1 cellular context compared by ENCODE assay signal in the genomic region with DNA sequence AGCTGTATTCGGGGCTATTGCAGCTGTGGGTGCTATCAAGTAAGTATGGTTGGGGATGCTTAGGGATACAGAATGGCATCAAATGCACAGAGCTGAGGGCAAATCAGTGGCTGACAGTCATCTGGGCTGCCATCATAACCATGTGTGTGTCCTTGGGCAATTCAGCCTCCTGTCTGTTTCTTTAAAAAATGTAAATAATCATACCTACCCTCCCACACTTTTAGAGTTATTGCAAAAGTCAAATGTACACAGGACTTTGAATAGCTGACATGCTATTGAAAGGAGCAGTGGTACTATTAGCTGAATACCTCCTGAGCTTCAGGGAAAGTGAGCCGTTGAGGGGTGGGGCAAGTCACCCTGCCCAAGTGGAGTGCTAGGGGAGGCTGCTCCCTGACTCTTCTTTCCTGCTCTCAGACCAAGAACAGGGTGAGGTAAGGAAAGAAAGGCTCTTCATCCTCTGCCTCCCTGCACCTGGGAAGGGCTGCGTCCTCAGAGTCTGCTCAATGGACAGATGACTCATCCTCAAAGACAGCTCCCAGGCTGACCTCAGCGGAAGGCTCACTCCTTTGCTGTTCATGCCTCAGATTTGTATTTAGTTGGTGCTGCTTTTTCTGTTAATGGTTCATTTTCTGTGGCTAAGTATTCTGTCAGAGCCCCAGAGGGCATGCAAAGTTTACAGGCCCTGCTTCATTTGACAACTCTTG.
TF ChIP-seq lines count a peak whose summit lies in the region.

No MANE protein-coding gene starts in this region.

TF ChIP-seq in HepG2, 621 proteins besides CTCF, POLR2A, EP300 and RAD21 (continued from another document and continues in another):
- peak; percentile 88 for TF ChIP-seq SOX5 (CRISPR knock-in tag; IDR thresholded peaks at IDR 0.05; ENCODE audit: borderline replicate concordance)
- TF ChIP-seq ZNF775 (CRISPR knock-in tag; IDR thresholded peaks at IDR 0.05; ENCODE audit: borderline replicate concordance), result no peak
- peak; percentile 72; the same call in 1 of the 2 replicates for TF ChIP-seq ZNF607 (CRISPR knock-in tag; IDR thresholded peaks at IDR 0.05; ENCODE audit: borderline replicate concordance)
- TF ChIP-seq, protein P1, sequence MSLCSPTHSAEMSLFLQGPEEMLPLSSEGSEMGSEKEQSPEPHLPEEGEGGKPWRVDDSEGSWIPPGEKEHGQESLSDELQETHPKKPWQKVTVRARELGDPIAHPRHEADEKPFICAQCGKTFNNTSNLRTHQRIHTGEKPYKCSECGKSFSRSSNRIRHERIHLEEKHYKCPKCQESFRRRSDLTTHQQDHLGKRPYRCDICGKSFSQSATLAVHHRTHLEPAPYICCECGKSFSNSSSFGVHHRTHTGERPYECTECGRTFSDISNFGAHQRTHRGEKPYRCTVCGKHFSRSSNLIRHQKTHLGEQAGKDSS (CRISPR knock-in tag; IDR thresholded peaks at IDR 0.05; ENCODE audit: borderline replicate concordance, low read depth), result peak; percentile 87; the same call in 1 of the 2 replicates
- TF ChIP-seq, protein P2, sequence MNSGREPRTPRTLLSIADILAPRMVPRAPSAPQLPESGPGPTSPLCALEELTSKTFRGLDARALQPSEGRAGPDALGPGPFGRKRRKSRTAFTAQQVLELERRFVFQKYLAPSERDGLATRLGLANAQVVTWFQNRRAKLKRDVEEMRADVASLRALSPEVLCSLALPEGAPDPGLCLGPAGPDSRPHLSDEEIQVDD (CRISPR knock-in tag; IDR thresholded peaks at IDR 0.05; ENCODE audit: borderline replicate concordance), result no peak
- no peak for TF ChIP-seq SCMH1 (CRISPR knock-in tag; IDR thresholded peaks at IDR 0.05; ENCODE audit: borderline replicate concordance)
- TF ChIP-seq CBX5 (CRISPR knock-in tag; IDR thresholded peaks at IDR 0.05; ENCODE audit: borderline replicate concordance), result no peak; the same call in 1 of the 2 replicates
- TF ChIP-seq PHF20 (CRISPR knock-in tag; IDR thresholded peaks at IDR 0.05), result no peak; the same call in 1 of the 2 replicates
- peak; percentile 95 for TF ChIP-seq ZBTB20 (CRISPR knock-in tag; IDR thresholded peaks at IDR 0.05; ENCODE audit: borderline replicate concordance, low read depth)
- no peak for TF ChIP-seq ZNF674 (CRISPR knock-in tag; IDR thresholded peaks at IDR 0.05; ENCODE audit: low read depth)
- no peak for TF ChIP-seq CBX2 (IDR thresholded peaks at IDR 0.05; ENCODE audit: low read depth, low read length)
- no peak for TF ChIP-seq CBX2 (CRISPR knock-in tag; IDR thresholded peaks at IDR 0.05; ENCODE audit: low read depth)
- TF ChIP-seq, protein P3, sequence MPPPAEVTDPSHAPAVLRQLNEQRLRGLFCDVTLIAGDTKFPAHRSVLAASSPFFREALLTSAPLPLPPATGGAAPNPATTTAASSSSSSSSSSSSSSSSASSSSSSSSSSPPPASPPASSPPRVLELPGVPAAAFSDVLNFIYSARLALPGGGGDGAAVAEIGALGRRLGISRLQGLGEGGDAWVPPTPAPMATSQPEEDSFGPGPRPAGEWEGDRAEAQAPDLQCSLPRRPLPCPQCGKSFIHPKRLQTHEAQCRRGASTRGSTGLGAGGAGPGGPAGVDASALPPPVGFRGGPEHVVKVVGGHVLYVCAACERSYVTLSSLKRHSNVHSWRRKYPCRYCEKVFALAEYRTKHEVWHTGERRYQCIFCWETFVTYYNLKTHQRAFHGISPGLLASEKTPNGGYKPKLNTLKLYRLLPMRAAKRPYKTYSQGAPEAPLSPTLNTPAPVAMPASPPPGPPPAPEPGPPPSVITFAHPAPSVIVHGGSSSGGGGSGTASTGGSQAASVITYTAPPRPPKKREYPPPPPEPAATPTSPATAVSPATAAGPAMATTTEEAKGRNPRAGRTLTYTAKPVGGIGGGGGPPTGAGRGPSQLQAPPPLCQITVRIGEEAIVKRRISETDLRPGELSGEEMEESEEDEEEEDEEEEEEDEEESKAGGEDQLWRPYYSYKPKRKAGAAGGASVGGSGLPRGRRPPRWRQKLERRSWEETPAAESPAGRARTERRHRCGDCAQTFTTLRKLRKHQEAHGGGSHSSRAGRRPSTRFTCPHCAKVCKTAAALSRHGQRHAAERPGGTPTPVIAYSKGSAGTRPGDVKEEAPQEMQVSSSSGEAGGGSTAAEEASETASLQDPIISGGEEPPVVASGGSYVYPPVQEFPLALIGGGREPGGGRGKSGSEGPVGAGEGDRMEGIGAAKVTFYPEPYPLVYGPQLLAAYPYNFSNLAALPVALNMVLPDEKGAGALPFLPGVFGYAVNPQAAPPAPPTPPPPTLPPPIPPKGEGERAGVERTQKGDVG (CRISPR knock-in tag; IDR thresholded peaks at IDR 0.05; ENCODE audit: borderline replicate concordance), result no peak
- peak; percentile 42 for TF ChIP-seq SKI (IDR thresholded peaks at IDR 0.05; ENCODE audit: partially characterized antibody)
- TF ChIP-seq, protein P4, sequence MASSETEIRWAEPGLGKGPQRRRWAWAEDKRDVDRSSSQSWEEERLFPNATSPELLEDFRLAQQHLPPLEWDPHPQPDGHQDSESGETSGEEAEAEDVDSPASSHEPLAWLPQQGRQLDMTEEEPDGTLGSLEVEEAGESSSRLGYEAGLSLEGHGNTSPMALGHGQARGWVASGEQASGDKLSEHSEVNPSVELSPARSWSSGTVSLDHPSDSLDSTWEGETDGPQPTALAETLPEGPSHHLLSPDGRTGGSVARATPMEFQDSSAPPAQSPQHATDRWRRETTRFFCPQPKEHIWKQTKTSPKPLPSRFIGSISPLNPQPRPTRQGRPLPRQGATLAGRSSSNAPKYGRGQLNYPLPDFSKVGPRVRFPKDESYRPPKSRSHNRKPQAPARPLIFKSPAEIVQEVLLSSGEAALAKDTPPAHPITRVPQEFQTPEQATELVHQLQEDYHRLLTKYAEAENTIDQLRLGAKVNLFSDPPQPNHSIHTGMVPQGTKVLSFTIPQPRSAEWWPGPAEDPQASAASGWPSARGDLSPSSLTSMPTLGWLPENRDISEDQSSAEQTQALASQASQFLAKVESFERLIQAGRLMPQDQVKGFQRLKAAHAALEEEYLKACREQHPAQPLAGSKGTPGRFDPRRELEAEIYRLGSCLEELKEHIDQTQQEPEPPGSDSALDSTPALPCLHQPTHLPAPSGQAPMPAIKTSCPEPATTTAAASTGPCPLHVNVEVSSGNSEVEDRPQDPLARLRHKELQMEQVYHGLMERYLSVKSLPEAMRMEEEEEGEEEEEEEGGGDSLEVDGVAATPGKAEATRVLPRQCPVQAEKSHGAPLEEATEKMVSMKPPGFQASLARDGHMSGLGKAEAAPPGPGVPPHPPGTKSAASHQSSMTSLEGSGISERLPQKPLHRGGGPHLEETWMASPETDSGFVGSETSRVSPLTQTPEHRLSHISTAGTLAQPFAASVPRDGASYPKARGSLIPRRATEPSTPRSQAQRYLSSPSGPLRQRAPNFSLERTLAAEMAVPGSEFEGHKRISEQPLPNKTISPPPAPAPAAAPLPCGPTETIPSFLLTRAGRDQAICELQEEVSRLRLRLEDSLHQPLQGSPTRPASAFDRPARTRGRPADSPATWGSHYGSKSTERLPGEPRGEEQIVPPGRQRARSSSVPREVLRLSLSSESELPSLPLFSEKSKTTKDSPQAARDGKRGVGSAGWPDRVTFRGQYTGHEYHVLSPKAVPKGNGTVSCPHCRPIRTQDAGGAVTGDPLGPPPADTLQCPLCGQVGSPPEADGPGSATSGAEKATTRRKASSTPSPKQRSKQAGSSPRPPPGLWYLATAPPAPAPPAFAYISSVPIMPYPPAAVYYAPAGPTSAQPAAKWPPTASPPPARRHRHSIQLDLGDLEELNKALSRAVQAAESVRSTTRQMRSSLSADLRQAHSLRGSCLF (CRISPR knock-in tag; IDR thresholded peaks at IDR 0.05; ENCODE audit: borderline replicate concordance), result no peak
- TF ChIP-seq ESRRA (CRISPR knock-in tag; IDR thresholded peaks at IDR 0.05; ENCODE audit: low read depth), result peak; percentile 78
- TF ChIP-seq ZFP36L2 (CRISPR knock-in tag; IDR thresholded peaks at IDR 0.05), result no peak
- 0 out of 2 replicates have a peak, but pooled peaks have one; percentile 20 for TF ChIP-seq MZF1 (CRISPR knock-in tag; IDR thresholded peaks at IDR 0.05; ENCODE audit: borderline replicate concordance)
- TF ChIP-seq ZNF557 (CRISPR knock-in tag; IDR thresholded peaks at IDR 0.05), result no peak
- TF ChIP-seq NONO (IDR thresholded peaks at IDR 0.05), result no peak
- no peak for TF ChIP-seq NONO (CRISPR knock-in tag; conservative IDR thresholded peaks at IDR 0.05)
- no peak for TF ChIP-seq FOXM1 (CRISPR knock-in tag; IDR thresholded peaks at IDR 0.05)
- TF ChIP-seq ZNF616 (CRISPR knock-in tag; IDR thresholded peaks at IDR 0.05; ENCODE audit: low read depth), result no peak
- TF ChIP-seq NFIB (CRISPR knock-in tag; IDR thresholded peaks at IDR 0.05; ENCODE audit: borderline replicate concordance), result no peak
- no peak for TF ChIP-seq MAF1 (CRISPR knock-in tag; IDR thresholded peaks at IDR 0.05; ENCODE audit: borderline replicate concordance)
- TF ChIP-seq, protein P5, sequence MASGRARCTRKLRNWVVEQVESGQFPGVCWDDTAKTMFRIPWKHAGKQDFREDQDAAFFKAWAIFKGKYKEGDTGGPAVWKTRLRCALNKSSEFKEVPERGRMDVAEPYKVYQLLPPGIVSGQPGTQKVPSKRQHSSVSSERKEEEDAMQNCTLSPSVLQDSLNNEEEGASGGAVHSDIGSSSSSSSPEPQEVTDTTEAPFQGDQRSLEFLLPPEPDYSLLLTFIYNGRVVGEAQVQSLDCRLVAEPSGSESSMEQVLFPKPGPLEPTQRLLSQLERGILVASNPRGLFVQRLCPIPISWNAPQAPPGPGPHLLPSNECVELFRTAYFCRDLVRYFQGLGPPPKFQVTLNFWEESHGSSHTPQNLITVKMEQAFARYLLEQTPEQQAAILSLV (CRISPR knock-in tag; IDR thresholded peaks at IDR 0.05; ENCODE audit: borderline replicate concordance), result no peak
- TF ChIP-seq, protein P6, sequence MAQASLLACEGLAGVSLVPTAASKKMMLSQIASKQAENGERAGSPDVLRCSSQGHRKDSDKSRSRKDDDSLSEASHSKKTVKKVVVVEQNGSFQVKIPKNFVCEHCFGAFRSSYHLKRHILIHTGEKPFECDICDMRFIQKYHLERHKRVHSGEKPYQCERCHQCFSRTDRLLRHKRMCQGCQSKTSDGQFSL (CRISPR knock-in tag; IDR thresholded peaks at IDR 0.05), result peak; percentile 31; the same call in 1 of the 2 replicates
- TF ChIP-seq, protein P7, sequence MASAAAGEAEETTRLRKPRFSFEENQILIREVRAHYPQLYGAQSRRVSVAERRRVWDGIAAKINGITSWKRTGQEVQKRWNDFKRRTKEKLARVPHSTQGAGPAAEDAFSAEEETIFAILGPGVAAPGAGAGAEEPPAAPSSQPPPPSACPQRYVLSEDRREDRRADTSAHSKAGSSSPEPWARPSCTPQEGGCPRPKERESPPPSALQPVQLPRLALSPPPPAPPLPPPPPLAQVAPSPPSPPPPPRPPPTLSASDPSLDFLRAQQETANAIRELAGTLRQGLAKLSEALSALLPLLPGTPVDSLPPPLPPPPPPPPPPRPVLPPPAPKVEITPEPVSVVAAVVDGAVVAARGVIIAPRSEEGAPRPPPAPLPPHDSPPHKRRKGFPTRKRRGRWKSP (CRISPR knock-in tag; IDR thresholded peaks at IDR 0.05), result no peak
- TF ChIP-seq ZNF549 (CRISPR knock-in tag; IDR thresholded peaks at IDR 0.05), result no peak
- TF ChIP-seq SPEN (CRISPR knock-in tag; IDR thresholded peaks at IDR 0.05; ENCODE audit: low read depth), result peak; percentile 43; the same call in 1 of the 2 replicates
- TF ChIP-seq ZNF749 (CRISPR knock-in tag; IDR thresholded peaks at IDR 0.05; ENCODE audit: borderline replicate concordance), result no peak
- no peak for TF ChIP-seq ZNF564 (CRISPR knock-in tag; IDR thresholded peaks at IDR 0.05)
- peak; percentile 17; the same call in 1 of the 2 replicates for TF ChIP-seq ZNF747 (CRISPR knock-in tag; IDR thresholded peaks at IDR 0.05; ENCODE audit: borderline replicate concordance)
- no peak for TF ChIP-seq IKZF1 (IDR thresholded peaks at IDR 0.05)
- no peak for TF ChIP-seq ZIK1 (CRISPR knock-in tag; IDR thresholded peaks at IDR 0.05; ENCODE audit: borderline replicate concordance, low read depth)
- no peak for TF ChIP-seq SIN3B (IDR thresholded peaks at IDR 0.05; ENCODE audit: low read length)
- TF ChIP-seq NR1H2 (CRISPR knock-in tag; IDR thresholded peaks at IDR 0.05; ENCODE audit: borderline replicate concordance, low read depth), result no peak
- no peak for TF ChIP-seq EED (CRISPR knock-in tag; IDR thresholded peaks at IDR 0.05)
- TF ChIP-seq ZNF343 (CRISPR knock-in tag; IDR thresholded peaks at IDR 0.05), result 0 out of 2 replicates have a peak, but pooled peaks have one; percentile 49
- TF ChIP-seq CC2D1A (CRISPR knock-in tag; IDR thresholded peaks at IDR 0.05), result 0 out of 2 replicates have a peak, but pooled peaks have one; percentile 47
- TF ChIP-seq RCOR2 (CRISPR knock-in tag; IDR thresholded peaks at IDR 0.05), result 0 out of 2 replicates have a peak, but pooled peaks have one; percentile 45
- TF ChIP-seq ZNF256 (CRISPR knock-in tag; conservative IDR thresholded peaks at IDR 0.05), result no peak
- TF ChIP-seq ZNF589 (CRISPR knock-in tag; conservative IDR thresholded peaks at IDR 0.05), result no peak
- TF ChIP-seq ZNF292 (CRISPR knock-in tag; IDR thresholded peaks at IDR 0.05; ENCODE audit: borderline replicate concordance, low read depth), result peak; percentile 82
- TF ChIP-seq, protein P8, sequence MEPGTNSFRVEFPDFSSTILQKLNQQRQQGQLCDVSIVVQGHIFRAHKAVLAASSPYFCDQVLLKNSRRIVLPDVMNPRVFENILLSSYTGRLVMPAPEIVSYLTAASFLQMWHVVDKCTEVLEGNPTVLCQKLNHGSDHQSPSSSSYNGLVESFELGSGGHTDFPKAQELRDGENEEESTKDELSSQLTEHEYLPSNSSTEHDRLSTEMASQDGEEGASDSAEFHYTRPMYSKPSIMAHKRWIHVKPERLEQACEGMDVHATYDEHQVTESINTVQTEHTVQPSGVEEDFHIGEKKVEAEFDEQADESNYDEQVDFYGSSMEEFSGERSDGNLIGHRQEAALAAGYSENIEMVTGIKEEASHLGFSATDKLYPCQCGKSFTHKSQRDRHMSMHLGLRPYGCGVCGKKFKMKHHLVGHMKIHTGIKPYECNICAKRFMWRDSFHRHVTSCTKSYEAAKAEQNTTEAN (CRISPR knock-in tag; conservative IDR thresholded peaks at IDR 0.05), result no peak
- peak; percentile 56; the same call in 1 of the 2 replicates for TF ChIP-seq ZSCAN25 (CRISPR knock-in tag; IDR thresholded peaks at IDR 0.05)
- TF ChIP-seq ATAD3A (CRISPR knock-in tag; IDR thresholded peaks at IDR 0.05), result no peak
- no peak for TF ChIP-seq CAMTA2 (CRISPR knock-in tag; IDR thresholded peaks at IDR 0.05; ENCODE audit: borderline replicate concordance)
- no peak for TF ChIP-seq TAF15 (IDR thresholded peaks at IDR 0.05; ENCODE audit: low read depth, low read length, poor library complexity, severe bottlenecking)
- TF ChIP-seq, protein P9, sequence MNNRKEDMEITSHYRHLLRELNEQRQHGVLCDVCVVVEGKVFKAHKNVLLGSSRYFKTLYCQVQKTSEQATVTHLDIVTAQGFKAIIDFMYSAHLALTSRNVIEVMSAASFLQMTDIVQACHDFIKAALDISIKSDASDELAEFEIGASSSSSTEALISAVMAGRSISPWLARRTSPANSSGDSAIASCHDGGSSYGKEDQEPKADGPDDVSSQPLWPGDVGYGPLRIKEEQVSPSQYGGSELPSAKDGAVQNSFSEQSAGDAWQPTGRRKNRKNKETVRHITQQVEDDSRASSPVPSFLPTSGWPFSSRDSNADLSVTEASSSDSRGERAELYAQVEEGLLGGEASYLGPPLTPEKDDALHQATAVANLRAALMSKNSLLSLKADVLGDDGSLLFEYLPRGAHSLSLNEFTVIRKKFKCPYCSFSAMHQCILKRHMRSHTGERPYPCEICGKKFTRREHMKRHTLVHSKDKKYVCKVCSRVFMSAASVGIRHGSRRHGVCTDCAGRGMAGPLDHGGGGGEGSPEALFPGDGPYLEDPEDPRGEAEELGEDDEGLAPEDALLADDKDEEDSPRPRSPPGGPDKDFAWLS (CRISPR knock-in tag; IDR thresholded peaks at IDR 0.05; ENCODE audit: borderline replicate concordance), result no peak
- TF ChIP-seq ZNF12 (CRISPR knock-in tag; IDR thresholded peaks at IDR 0.05), result peak; percentile 71; the same call in 1 of the 2 replicates
- peak; percentile 94 for TF ChIP-seq ISL2 (CRISPR knock-in tag; IDR thresholded peaks at IDR 0.05)
